ENCODE assay signal across 20 cellular contexts in the genomic region with DNA sequence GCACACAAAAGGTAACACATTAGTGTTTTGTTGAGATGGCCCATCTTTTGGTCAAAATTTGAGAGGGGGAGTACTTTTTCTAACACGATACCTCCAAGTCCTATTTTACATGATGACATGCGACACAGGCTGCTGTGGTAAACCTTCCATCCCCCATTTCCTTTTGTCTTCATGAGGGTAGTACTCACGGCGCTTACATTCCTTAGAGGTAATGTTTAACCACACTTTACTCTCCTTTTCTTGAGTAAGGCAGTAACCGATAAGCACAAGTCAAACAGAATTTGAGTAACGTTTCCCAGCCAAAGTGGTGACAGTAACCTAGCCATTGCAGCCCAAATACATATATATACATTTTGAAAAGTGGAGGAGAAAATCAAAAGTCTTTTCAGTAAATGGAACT. TPM values are rescaled to one million over a fixed set of nuclear protein-coding genes. Genes with fewer than 3 reads are reported as not detected.
A peak's percentile ranks its signal among the peaks of the same experiment; 100 is the strongest.
DNase-seq lines count a peak whose midpoint lies in the region; ATAC-seq, FAIRE-seq and TF ChIP-seq lines count a peak whose summit lies in the region.
"Had no signal": no experiment of that assay in that cellular context is flagged by ENCODE, and none has a peak within 500 bp of the region (broad histone marks: within the 10 kb centered on the region; RNA-seq: fewer than 3 reads in every experiment).

No MANE protein-coding gene starts in this region.

- no peak; a peak in 1 of 5 replicates for TF ChIP-seq EP300 in A549 (IDR thresholded peaks at IDR 0.05)
- TF ChIP-seq EP300 in H1 (IDR thresholded peaks at IDR 0.05; ENCODE audit: borderline replicate concordance in 1 of 2, low read depth in 2 of 2, low read length in 2 of 2) = no peak

- no peak overlapping the region for H3K4ac ChIP-seq in H1 (replicated peaks; ENCODE audit: insufficient read length, low read depth, low read length)
- H3K4ac ChIP-seq in mesenchymal stem cell (ENCODE audit: low read depth in 1 of 2, low read length in 2 of 2) = no peak overlapping the region

- H2AK5ac ChIP-seq in H1 (ENCODE audit: low read depth, low read length) = no peak overlapping the region
- no peak overlapping the region for H2AK5ac ChIP-seq in mesenchymal stem cell (ENCODE audit: low read length, severe bottlenecking)

- peak; percentile 100 for FAIRE-seq in A549 (lab: Jason Lieb, UNC)
- FAIRE-seq in H1 (lab: Jason Lieb, UNC) = no peak
- FAIRE-seq: K562 had no signal

- no peak for TF ChIP-seq CTCF in A549 (IDR thresholded peaks at IDR 0.05)
- TF ChIP-seq CTCF in H1 (IDR thresholded peaks at IDR 0.05; ENCODE audit: control extremely low read depth in 1 of 3, insufficient read depth in 1 of 3, low read depth in 1 of 3, low read length in 3 of 3) = no peak

- H2BK15ac ChIP-seq in H1 (ENCODE audit: low read length) (no peak overlapping the region), mesenchymal stem cell (ENCODE audit: low read depth, poor library complexity, severe bottlenecking) (no peak overlapping the region)

- no peak overlapping the region for H4K91ac ChIP-seq in H1 (replicated peaks; ENCODE audit: insufficient read length, low read length)
- no peak overlapping the region for H4K91ac ChIP-seq in mesenchymal stem cell (ENCODE audit: low read length)

- ATAC-seq in A549 (peak; percentile 92 to 94), GM19023 (IDR thresholded peaks at IDR 0.05; ENCODE audit: unreplicated experiment) (no peak), GM18517 (IDR thresholded peaks at IDR 0.05; ENCODE audit: unreplicated experiment) (no peak)
- ATAC-seq in activated CD8-positive, alpha-beta memory T cell treated with anti-CD3 and anti-CD28 coated beads, Interleukin-2, amount 10 ng/mL, durations not matched to agents 7 days and 5 days = no peak
- ATAC-seq: K562 had no signal

- H2AFZ ChIP-seq in H1 (ENCODE audit: low read length) (no peak overlapping the region), mesenchymal stem cell (ENCODE audit: low read depth, low read length) (no peak overlapping the region)
- H2AFZ ChIP-seq: PC-9 had no signal

- no peaks in the 10 kb centered on the region for H3K9me3 Mint-ChIP-seq in activated CD8-positive, alpha-beta memory T cell treated with anti-CD3 and anti-CD28 coated beads, Interleukin-2, amount 10 ng/mL, durations not matched to agents 7 days and 5 days (ENCODE audit: low read depth)
- H3K9me3 Mint-ChIP-seq: activated T-cell treated with anti-CD3 and anti-CD28 coated beads, Interleukin-2, amount 50 U/mL, for 72 hours; T-helper 1 cell treated with Interleukin-12 subunit alpha and Interleukin-12 subunit beta and Interleukin-4 antibody, amounts not matched to agents 30 μg/mL and 1 μg/mL, for 36 hours had no signal

- H3K79me2 ChIP-seq in H1 (ENCODE audit: control insufficient read depth in 1 of 2, insufficient read depth in 2 of 2, low read length in 2 of 2) = no peaks in the 10 kb centered on the region

- H4K8ac ChIP-seq in H1 (ENCODE audit: extremely low read depth, insufficient read depth, low read length) (no peak overlapping the region), mesenchymal stem cell (ENCODE audit: low read length) (no peak overlapping the region)

- TF ChIP-seq RAD21 in A549 (conservative IDR thresholded peaks at IDR 0.05 in 1 of 2, IDR thresholded peaks at IDR 0.05 in 1 of 2) = no peak
- no peak for TF ChIP-seq RAD21 in H1 (IDR thresholded peaks at IDR 0.05 in 1 of 2, conservative IDR thresholded peaks at IDR 0.05 in 1 of 2; ENCODE audit: low read depth in 2 of 2, low read length in 2 of 2)

- DNase-seq in A549 (ENCODE audit: low read depth in 1 of 2, low spot score in 1 of 2) (peak; percentile 75 to 89), H1 (ENCODE audit: low read depth in 1 of 2, low spot score in 2 of 2) (no peak), mesenchymal stem cell (peak; percentile 11), cerebellum (ENCODE audit: low spot score) (no peak)
- DNase-seq in Jurkat, Clone E6-1 (ENCODE audit: low read depth, low spot score) = peak; percentile 86
- no peak for DNase-seq in activated CD8-positive, alpha-beta memory T cell treated with anti-CD3 and anti-CD28 coated beads, Interleukin-2, amount 10 ng/mL, durations not matched to agents 7 days and 5 days
- DNase-seq: activated CD4-positive, alpha-beta T cell treated with anti-CD3 and anti-CD28 coated beads for 48 hours; activated T-cell treated with anti-CD3 and anti-CD28 coated beads, Interleukin-2, amount 50 U/mL, for 72 hours; anterior cingulate cortex; glutamatergic neuron; NCI-H1417 treated with DMSO at 0.1 percent for 48 hours; NCI-H510A; nucleus accumbens; PC-9; stimulated activated CD4-positive, alpha-beta T cell treated with anti-CD3 and anti-CD28 coated beads, Interleukin-12 subunit alpha, Interleukin-12 subunit beta, amount 100 ng/mL, for 4 hours had no signal

- peak overlapping the region; percentile 12; the same call in 1 of the 2 replicates for H2BK5ac ChIP-seq in H1 (ENCODE audit: low read depth, low read length)
- peak overlapping the region; percentile 97 for H2BK5ac ChIP-seq in mesenchymal stem cell (ENCODE audit: low read depth, low read length, poor library complexity, severe bottlenecking)

- no peaks in the 10 kb centered on the region for H3K27me3 Mint-ChIP-seq in activated CD8-positive, alpha-beta memory T cell treated with anti-CD3 and anti-CD28 coated beads, Interleukin-2, amount 10 ng/mL, durations not matched to agents 7 days and 5 days

- H3K4me3 ChIP-seq in A549 (peak overlapping the region; percentile 29; the same call in 2 of the 3 replicates), H1 (ENCODE audit: extremely low read depth in 1 of 4, insufficient read depth in 2 of 4, low read depth in 3 of 4, low read length in 4 of 4) (no peak overlapping the region), mesenchymal stem cell (ENCODE audit: insufficient read depth in 1 of 2, low read depth in 1 of 2, low read length in 2 of 2) (no peak overlapping the region)
- H3K4me3 ChIP-seq in Jurkat, Clone E6-1 (ENCODE audit: low read length) = peak overlapping the region; percentile 8; the same call in 1 of the 2 replicates
- H3K4me3 ChIP-seq: K562, PC-9, suprapubic skin had no signal

- peaks cover 15 to 56% (median 32%) of the 10 kb centered on the region in 4 experiments; a peak in 7 of 8 replicates for H3K36me3 ChIP-seq in H1 (ENCODE audit: control insufficient read depth in 2 of 4, insufficient read depth in 4 of 4, low read length in 3 of 4)
- peaks cover 25 to 95% of the 10 kb centered on the region in 2 experiments for H3K36me3 ChIP-seq in mesenchymal stem cell (ENCODE audit: control insufficient read depth in 1 of 2, insufficient read depth in 2 of 2, low read depth in 1 of 2, low read length in 2 of 2)

- peaks cover 7% of the 10 kb centered on the region for H3K4me1 Mint-ChIP-seq in activated CD8-positive, alpha-beta memory T cell treated with anti-CD3 and anti-CD28 coated beads, Interleukin-2, amount 10 ng/mL, durations not matched to agents 7 days and 5 days

- H3K4me2 ChIP-seq in A549 (peak overlapping the region; percentile 86), H1 (ENCODE audit: insufficient read depth in 1 of 2, low read depth in 2 of 2, low read length in 2 of 2) (no peak overlapping the region), mesenchymal stem cell (ENCODE audit: low read length, poor library complexity, severe bottlenecking) (peak overlapping the region; percentile 0)
- H3K4me2 ChIP-seq: PC-9 had no signal

- peaks cover 35% of the 10 kb centered on the region for H3K36me3 Mint-ChIP-seq in activated CD8-positive, alpha-beta memory T cell treated with anti-CD3 and anti-CD28 coated beads, Interleukin-2, amount 10 ng/mL, durations not matched to agents 7 days and 5 days

- no peak overlapping the region for H4K5ac ChIP-seq in H1 (ENCODE audit: insufficient read length, low read depth, low read length)

- no peak overlapping the region for H3K56ac ChIP-seq in H1 (replicated peaks; ENCODE audit: insufficient read length, low read depth, low read length)

- H3K23me2 ChIP-seq in H1 (ENCODE audit: low read depth, low read length) = no peaks in the 10 kb centered on the region

- H3K9me3 ChIP-seq in A549 (no peaks in the 10 kb centered on the region), H1 (ENCODE audit: insufficient read depth in 2 of 2, low read depth in 1 of 2, low read length in 1 of 2) (no peaks in the 10 kb centered on the region), mesenchymal stem cell (ENCODE audit: control insufficient read depth, low read length) (no peaks in the 10 kb centered on the region)
- H3K9me3 ChIP-seq: suprapubic skin had no signal

- no peak overlapping the region for H3K18ac ChIP-seq in H1 (ENCODE audit: extremely low read depth, low read length)
- H3K18ac ChIP-seq in mesenchymal stem cell (ENCODE audit: low read depth in 1 of 2, low read length in 2 of 2) = no peak overlapping the region

- H3K79me1 ChIP-seq in H1 (ENCODE audit: low read depth, low read length) (no peaks in the 10 kb centered on the region), mesenchymal stem cell (replicated peaks; ENCODE audit: low read length, poor library complexity, severe bottlenecking) (peaks cover 20% of the 10 kb centered on the region)

- H3K27ac Mint-ChIP-seq in activated CD8-positive, alpha-beta memory T cell treated with anti-CD3 and anti-CD28 coated beads, Interleukin-2, amount 10 ng/mL, durations not matched to agents 7 days and 5 days = no peak overlapping the region
- H3K27ac Mint-ChIP-seq: activated T-cell treated with anti-CD3 and anti-CD28 coated beads, Interleukin-2, amount 50 U/mL, for 72 hours; T-helper 1 cell treated with Interleukin-12 subunit alpha and Interleukin-12 subunit beta and Interleukin-4 antibody, amounts not matched to agents 30 μg/mL and 1 μg/mL, for 36 hours had no signal

- no peak overlapping the region for H3K14ac ChIP-seq in H1 (ENCODE audit: insufficient read length)
- H3K14ac ChIP-seq in mesenchymal stem cell (ENCODE audit: low read length in 2 of 2) = no peak overlapping the region

- H2BK12ac ChIP-seq in H1 (ENCODE audit: low read depth, low read length) (peak overlapping the region; percentile 69; the same call in 1 of the 2 replicates), mesenchymal stem cell (ENCODE audit: low read length in 2 of 2) (no peak overlapping the region)

- H4K20me1 ChIP-seq in H1 (replicated peaks in 1 of 2; ENCODE audit: control insufficient read depth in 1 of 2, insufficient read depth in 2 of 2, low read length in 2 of 2) = no peaks in the 10 kb centered on the region

- CTCF ChIA-PET in A549 (lab: Yijun Ruan, JAX) (no interaction called here), H1 (lab: Charles Lee; ENCODE audit: partially characterized antibody) (interaction anchor here (1.7 kb wide), 1 partner anchor 119 kb away, joined by 4 read pairs; no protein-coding TSS in a partner anchor)
- CTCF ChIA-PET in activated CD8-positive, alpha-beta memory T cell treated with anti-CD3 and anti-CD28 coated beads, Interleukin-2, amount 10 ng/mL, durations not matched to agents 7 days and 5 days (lab: Charles Lee) = no interaction called here

- H3K9ac ChIP-seq in H1 (replicated peaks in 1 of 4; ENCODE audit: extremely low read depth in 1 of 4, low read depth in 3 of 4, low read length in 3 of 4) (no peak overlapping the region), mesenchymal stem cell (ENCODE audit: low read length) (no peak overlapping the region)

- POLR2A ChIA-PET in A549 (lab: Yijun Ruan, JAX) = interaction anchor here (1.5 kb wide), 1 partner anchor 14 kb away, joined by 3 read pairs; no protein-coding TSS in a partner anchor
- POLR2A ChIA-PET in H1 (lab: Charles Lee; ENCODE audit: partially characterized antibody) = interaction anchor here (1.5 kb wide), 1 partner anchor 10 kb away, joined by 4 read pairs; no protein-coding TSS in a partner anchor

- no peak for TF ChIP-seq POLR2A in A549 (IDR thresholded peaks at IDR 0.05; ENCODE audit: low read length)
- no peak for TF ChIP-seq POLR2A in H1 (IDR thresholded peaks at IDR 0.05; ENCODE audit: control extremely low read depth in 1 of 2, low read depth in 2 of 2, low read length in 2 of 2)

- H3K4me3 Mint-ChIP-seq in activated CD8-positive, alpha-beta memory T cell treated with anti-CD3 and anti-CD28 coated beads, Interleukin-2, amount 10 ng/mL, durations not matched to agents 7 days and 5 days = no peak overlapping the region
- H3K4me3 Mint-ChIP-seq: activated T-cell treated with anti-CD3 and anti-CD28 coated beads, Interleukin-2, amount 50 U/mL, for 72 hours; T-helper 1 cell treated with Interleukin-12 subunit alpha and Interleukin-12 subunit beta and Interleukin-4 antibody, amounts not matched to agents 30 μg/mL and 1 μg/mL, for 36 hours had no signal

- H3K23ac ChIP-seq in H1 (ENCODE audit: insufficient read length) (no peak overlapping the region), mesenchymal stem cell (ENCODE audit: low read length in 2 of 2) (no peak overlapping the region)

- H2BK20ac ChIP-seq in H1 (ENCODE audit: low read length) = no peak overlapping the region

- H3K27me3 ChIP-seq in H1 (replicated peaks in 1 of 4; ENCODE audit: control insufficient read depth in 3 of 4, extremely low read depth in 1 of 4, insufficient read depth in 3 of 4, low read length in 3 of 4) (no peaks in the 10 kb centered on the region), mesenchymal stem cell (ENCODE audit: control insufficient read depth in 1 of 2, insufficient read depth in 1 of 2, low read length in 2 of 2) (no peaks in the 10 kb centered on the region)
- H3K27me3 ChIP-seq: suprapubic skin had no signal

- H2BK120ac ChIP-seq in H1 (replicated peaks; ENCODE audit: low read depth, low read length) = no peak overlapping the region
- no peak overlapping the region for H2BK120ac ChIP-seq in mesenchymal stem cell (ENCODE audit: low read depth, low read length)

- H3K27ac ChIP-seq in A549 (peak overlapping the region; percentile 90 to 98), H1 (ENCODE audit: low read depth, low read length) (no peak overlapping the region), mesenchymal stem cell (ENCODE audit: low read length, poor library complexity, severe bottlenecking) (peak overlapping the region; percentile 95)
- H3K27ac ChIP-seq: PC-9, suprapubic skin had no signal

- H3K4me1 ChIP-seq in A549 (peaks cover 30% of the 10 kb centered on the region), H1 (replicated peaks in 1 of 4; ENCODE audit: control insufficient read depth in 3 of 4, insufficient read depth in 4 of 4, low read length in 3 of 4) (no peaks in the 10 kb centered on the region), mesenchymal stem cell (ENCODE audit: control insufficient read depth, insufficient read depth, low read depth, low read length) (no peaks in the 10 kb centered on the region)
- H3K4me1 ChIP-seq: suprapubic skin had no signal

- WGBS in A549 (ENCODE audit: missing lambda C conversion rate) = 1% methylated on average over 6 of the region's 6 CpGs
- 92% methylated on average over 6 of the region's 6 CpGs; no CpG with 5 or more reads in 1 of the 2 experiments for WGBS in H1 (ENCODE audit: extremely low coverage in 1 of 2, insufficient coverage in 1 of 2, insufficient read length in 1 of 2, insufficient replicate concordance in 2 of 2, low coverage in 1 of 2, low lambda C conversion rate in 2 of 2, missing lambda C conversion rate in 1 of 2), 2 experiments
- WGBS in mesenchymal stem cell = 79% methylated on average over 4 of the region's 6 CpGs

RNA-seq across cellular contexts. Expression of a gene that starts 35.8 kb away (rescaled TPM):
- polyA plus RNA-seq in A549 (2011; rRNA removed) (0.80 and 0.93 TPM in 2 replicates), A549 (2017; fragmentation: RNase III; extraction: RNeasy Plus Mini Kit Qiagen cat#74134 plus additional on column Dnase treatment) (1.8 to 2.3 TPM (median 2.2 TPM) in 3 replicates), H1 (2011; rRNA removed) (3.1 and 4.8 TPM in 2 replicates)
- polyA plus RNA-seq in A549 (2012; cell fraction: cytosol; rRNA removed) = 0.67 and 1.1 TPM in 2 replicates
- polyA plus RNA-seq in A549 (2012; cell fraction: nucleus; rRNA removed) = 3.8 and 4.0 TPM in 2 replicates
- polyA minus RNA-seq in A549 (2011; rRNA and poly(A)+ RNA removed) = 1.0 and 1.4 TPM in 2 replicates
- polyA plus RNA-seq in Jurkat, Clone E6-1 (2012; ENCODE audit: insufficient read depth, insufficient read length) = 1.3 TPM
- total RNA-seq in H1 (2021; fragmentation: NEBNext Ultra II Directional; extraction: Animal tissue kit (Norgen Biotek cat#: 25700)) = 1.7 and 2.1 TPM in 2 replicates
- 3.3 TPM for polyA plus RNA-seq in H1 (2011; cell fraction: cytosol; rRNA removed)
- 7.3 TPM for polyA plus RNA-seq in H1 (2011; cell fraction: nucleus; rRNA removed)
- polyA plus RNA-seq in H1 (2012, experiment 1 of 2) = 1.8 to 2.8 TPM (median 2.2 TPM) in 4 replicates
- 1.2 TPM for polyA plus RNA-seq in H1 (2012, experiment 2 of 2)
- 1.1 TPM for polyA plus RNA-seq in H1 (2013, experiment 1 of 2)
- 0.98 TPM for polyA plus RNA-seq in H1 (2013, experiment 2 of 2)
- 3.1 and 3.5 TPM in 2 replicates for polyA minus RNA-seq in H1 (2011; rRNA and poly(A)+ RNA removed)
- 3.4 TPM for polyA minus RNA-seq in H1 (2011; cell fraction: cytosol; rRNA and poly(A)+ RNA removed)
- polyA minus RNA-seq in H1 (2011; cell fraction: nucleus; rRNA and poly(A)+ RNA removed) = 3.5 TPM
- polyA plus RNA-seq in mesenchymal stem cell (2013, experiment 1 of 2) = 0.26 TPM
- polyA plus RNA-seq in mesenchymal stem cell (2013, experiment 2 of 2) = 0.25 TPM
- total RNA-seq in activated CD8-positive, alpha-beta memory T cell treated with anti-CD3 and anti-CD28 coated beads, Interleukin-2, amount 10 ng/mL, durations not matched to agents 7 days and 5 days = under 1 TPM; 0.37 to 0.76 TPM
- total RNA-seq in cerebellum = 10.1 TPM

RNA-seq across cellular contexts. Expression of a gene that starts 48.3 kb away (rescaled TPM):
- polyA plus RNA-seq in A549 (2011; rRNA removed) = 15.2 and 21.5 TPM in 2 replicates
- polyA plus RNA-seq in A549 (2012; cell fraction: cytosol; rRNA removed) = 4.4 and 5.1 TPM in 2 replicates
- 5.5 and 11.7 TPM in 2 replicates for polyA plus RNA-seq in A549 (2012; cell fraction: nucleus; rRNA removed)
- 13.6 to 16.1 TPM (median 14.1 TPM) in 3 replicates for polyA plus RNA-seq in A549 (2017; fragmentation: RNase III; extraction: RNeasy Plus Mini Kit Qiagen cat#74134 plus additional on column Dnase treatment)
- 20.8 and 21.1 TPM in 2 replicates for polyA minus RNA-seq in A549 (2011; rRNA and poly(A)+ RNA removed)
- 10.6 TPM for polyA plus RNA-seq in Jurkat, Clone E6-1 (2012; ENCODE audit: insufficient read depth, insufficient read length)
- 27.1 and 29.2 TPM in 2 replicates for total RNA-seq in H1 (2021; fragmentation: NEBNext Ultra II Directional; extraction: Animal tissue kit (Norgen Biotek cat#: 25700))
- 4.2 and 5.0 TPM in 2 replicates for polyA plus RNA-seq in H1 (2011; rRNA removed)
- polyA plus RNA-seq in H1 (2011; cell fraction: cytosol; rRNA removed) = 5.2 TPM
- polyA plus RNA-seq in H1 (2011; cell fraction: nucleus; rRNA removed) = 9.0 TPM
- 13.1 to 22.2 TPM (median 14.8 TPM) in 4 replicates for polyA plus RNA-seq in H1 (2012, experiment 1 of 2)
- 1.4 TPM for polyA plus RNA-seq in H1 (2012, experiment 2 of 2)
- polyA plus RNA-seq in H1 (2013, experiment 1 of 2) = 11.6 TPM
- 14.2 TPM for polyA plus RNA-seq in H1 (2013, experiment 2 of 2)
- polyA minus RNA-seq in H1 (2011; rRNA and poly(A)+ RNA removed) = 7.3 and 12.7 TPM in 2 replicates
- 10.1 TPM for polyA minus RNA-seq in H1 (2011; cell fraction: cytosol; rRNA and poly(A)+ RNA removed)
- polyA minus RNA-seq in H1 (2011; cell fraction: nucleus; rRNA and poly(A)+ RNA removed) = 27.5 TPM
- 9.2 TPM for polyA plus RNA-seq in mesenchymal stem cell (2013, experiment 1 of 2)
- 9.4 TPM for polyA plus RNA-seq in mesenchymal stem cell (2013, experiment 2 of 2)
- 10 to 100 TPM; 16.5 to 18.0 TPM for total RNA-seq in activated CD8-positive, alpha-beta memory T cell treated with anti-CD3 and anti-CD28 coated beads, Interleukin-2, amount 10 ng/mL, durations not matched to agents 7 days and 5 days
- total RNA-seq in cerebellum = 31.8 TPM

RNA-seq across cellular contexts. Expression of a gene that starts 48.7 kb away (rescaled TPM):
- polyA plus RNA-seq in A549 (2011; rRNA removed) = 517 and 572 TPM in 2 replicates
- 876 and 1,178 TPM in 2 replicates for polyA plus RNA-seq in A549 (2012; cell fraction: cytosol; rRNA removed)
- 419 and 424 TPM in 2 replicates for polyA plus RNA-seq in A549 (2012; cell fraction: nucleus; rRNA removed)
- polyA plus RNA-seq in A549 (2017; fragmentation: RNase III; extraction: RNeasy Plus Mini Kit Qiagen cat#74134 plus additional on column Dnase treatment) = 621 to 751 TPM (median 643 TPM) in 3 replicates
- polyA minus RNA-seq in A549 (2011; rRNA and poly(A)+ RNA removed) = 43.1 and 59.7 TPM in 2 replicates
- polyA plus RNA-seq in Jurkat, Clone E6-1 (2012; ENCODE audit: insufficient read depth, insufficient read length) = 268 TPM
- 182 and 192 TPM in 2 replicates for total RNA-seq in H1 (2021; fragmentation: NEBNext Ultra II Directional; extraction: Animal tissue kit (Norgen Biotek cat#: 25700))
- 410 TPM in 2 replicates for polyA plus RNA-seq in H1 (2011; rRNA removed)
- polyA plus RNA-seq in H1 (2011; cell fraction: cytosol; rRNA removed) = 569 TPM
- polyA plus RNA-seq in H1 (2011; cell fraction: nucleus; rRNA removed) = 184 TPM
- 331 to 495 TPM (median 353 TPM) in 4 replicates for polyA plus RNA-seq in H1 (2012, experiment 1 of 2)
- 139 TPM for polyA plus RNA-seq in H1 (2012, experiment 2 of 2)
- polyA plus RNA-seq in H1 (2013, experiment 1 of 2) = 260 TPM
- polyA plus RNA-seq in H1 (2013, experiment 2 of 2) = 290 TPM
- polyA minus RNA-seq in H1 (2011; rRNA and poly(A)+ RNA removed) = 44.9 and 53.2 TPM in 2 replicates
- 87.0 TPM for polyA minus RNA-seq in H1 (2011; cell fraction: cytosol; rRNA and poly(A)+ RNA removed)
- polyA minus RNA-seq in H1 (2011; cell fraction: nucleus; rRNA and poly(A)+ RNA removed) = 34.3 TPM
- polyA plus RNA-seq in mesenchymal stem cell (2013, experiment 1 of 2) = 162 TPM
- 181 TPM for polyA plus RNA-seq in mesenchymal stem cell (2013, experiment 2 of 2)
- total RNA-seq in activated CD8-positive, alpha-beta memory T cell treated with anti-CD3 and anti-CD28 coated beads, Interleukin-2, amount 10 ng/mL, durations not matched to agents 7 days and 5 days = 10 to 100 TPM; 69.6 to 71.6 TPM
- 20.0 TPM for total RNA-seq in cerebellum

RNA-seq across cellular contexts. Expression of a gene that starts 59.2 kb away (rescaled TPM):
- 49.0 and 50.2 TPM in 2 replicates for polyA plus RNA-seq in A549 (2011; rRNA removed)
- polyA plus RNA-seq in A549 (2012; cell fraction: cytosol; rRNA removed) = 22.9 and 25.0 TPM in 2 replicates
- 6.4 and 11.0 TPM in 2 replicates for polyA plus RNA-seq in A549 (2012; cell fraction: nucleus; rRNA removed)
- polyA plus RNA-seq in A549 (2017; fragmentation: RNase III; extraction: RNeasy Plus Mini Kit Qiagen cat#74134 plus additional on column Dnase treatment) = 27.9 to 32.2 TPM (median 31.8 TPM) in 3 replicates
- polyA minus RNA-seq in A549 (2011; rRNA and poly(A)+ RNA removed) = 11.4 and 14.4 TPM in 2 replicates
- polyA plus RNA-seq in Jurkat, Clone E6-1 (2012; ENCODE audit: insufficient read depth, insufficient read length) = 52.7 TPM
- total RNA-seq in H1 (2021; fragmentation: NEBNext Ultra II Directional; extraction: Animal tissue kit (Norgen Biotek cat#: 25700)) = 11.0 and 12.3 TPM in 2 replicates
- 2.4 and 4.6 TPM in 2 replicates for polyA plus RNA-seq in H1 (2011; rRNA removed)
- polyA plus RNA-seq in H1 (2011; cell fraction: cytosol; rRNA removed) = 5.0 TPM
- polyA plus RNA-seq in H1 (2011; cell fraction: nucleus; rRNA removed) = 2.1 TPM
- 5.1 to 7.2 TPM (median 6.7 TPM) in 4 replicates for polyA plus RNA-seq in H1 (2012, experiment 1 of 2)
- polyA plus RNA-seq in H1 (2012, experiment 2 of 2) = 11.5 TPM
- polyA plus RNA-seq in H1 (2013, experiment 1 of 2) = 24.1 TPM
- polyA plus RNA-seq in H1 (2013, experiment 2 of 2) = 23.7 TPM
- 2.8 and 3.9 TPM in 2 replicates for polyA minus RNA-seq in H1 (2011; rRNA and poly(A)+ RNA removed)
- polyA minus RNA-seq in H1 (2011; cell fraction: cytosol; rRNA and poly(A)+ RNA removed) = 1.8 TPM
- polyA minus RNA-seq in H1 (2011; cell fraction: nucleus; rRNA and poly(A)+ RNA removed) = 9.7 TPM
- 58.4 TPM for polyA plus RNA-seq in mesenchymal stem cell (2013, experiment 1 of 2)
- 61.3 TPM for polyA plus RNA-seq in mesenchymal stem cell (2013, experiment 2 of 2)
- 10 to 100 TPM; 18.3 TPM for total RNA-seq in activated CD8-positive, alpha-beta memory T cell treated with anti-CD3 and anti-CD28 coated beads, Interleukin-2, amount 10 ng/mL, durations not matched to agents 7 days and 5 days
- total RNA-seq in cerebellum = 11.1 TPM

RNA-seq across cellular contexts. Expression of a gene that starts 59.4 kb away (rescaled TPM):
- 4.1 and 4.2 TPM in 2 replicates for polyA plus RNA-seq in A549 (2011; rRNA removed)
- 2.1 and 2.9 TPM in 2 replicates for polyA plus RNA-seq in A549 (2012; cell fraction: cytosol; rRNA removed)
- polyA plus RNA-seq in A549 (2012; cell fraction: nucleus; rRNA removed) = 1.6 and 2.0 TPM in 2 replicates
- polyA plus RNA-seq in A549 (2017; fragmentation: RNase III; extraction: RNeasy Plus Mini Kit Qiagen cat#74134 plus additional on column Dnase treatment) = 2.4 to 3.1 TPM (median 2.6 TPM) in 3 replicates
- 1.9 TPM in 2 replicates for polyA minus RNA-seq in A549 (2011; rRNA and poly(A)+ RNA removed)
- 4.3 TPM for polyA plus RNA-seq in Jurkat, Clone E6-1 (2012; ENCODE audit: insufficient read depth, insufficient read length)
- total RNA-seq in H1 (2021; fragmentation: NEBNext Ultra II Directional; extraction: Animal tissue kit (Norgen Biotek cat#: 25700)) = 1.6 and 2.8 TPM in 2 replicates
- polyA plus RNA-seq in H1 (2011; rRNA removed) = 2.1 and 2.6 TPM in 2 replicates
- 2.2 TPM for polyA plus RNA-seq in H1 (2011; cell fraction: cytosol; rRNA removed)
- polyA plus RNA-seq in H1 (2011; cell fraction: nucleus; rRNA removed) = 3.1 TPM
- 1.9 to 2.9 TPM (median 2.7 TPM) in 4 replicates for polyA plus RNA-seq in H1 (2012, experiment 1 of 2)
- polyA plus RNA-seq in H1 (2012, experiment 2 of 2) = 1.5 TPM
- polyA plus RNA-seq in H1 (2013, experiment 1 of 2) = 2.5 TPM
- polyA plus RNA-seq in H1 (2013, experiment 2 of 2) = 2.7 TPM
- polyA minus RNA-seq in H1 (2011; rRNA and poly(A)+ RNA removed) = 0.57 and 0.71 TPM in 2 replicates
- 3.0 TPM for polyA minus RNA-seq in H1 (2011; cell fraction: cytosol; rRNA and poly(A)+ RNA removed)
- 4.0 TPM for polyA minus RNA-seq in H1 (2011; cell fraction: nucleus; rRNA and poly(A)+ RNA removed)
- polyA plus RNA-seq in mesenchymal stem cell (2013, experiment 1 of 2) = 2.1 TPM
- polyA plus RNA-seq in mesenchymal stem cell (2013, experiment 2 of 2) = 1.9 TPM
- total RNA-seq in activated CD8-positive, alpha-beta memory T cell treated with anti-CD3 and anti-CD28 coated beads, Interleukin-2, amount 10 ng/mL, durations not matched to agents 7 days and 5 days = 1 to 10 TPM; 1.1 to 1.4 TPM
- total RNA-seq in cerebellum = 2.5 TPM

Comparison
In these comparisons a context has a peak if more than half of its experiments do, and no peak if none do; other contexts are left out.
1. ATAC-seq: peak in A549 (2 of 2); none in GM19023 (single experiment), activated CD8-positive, alpha-beta memory T cell treated with anti-CD3 and anti-CD28 coated beads, Interleukin-2, amount 10 ng/mL, durations not matched to agents 7 days and 5 days (single experiment) and GM18517 (single experiment).
2. DNase-seq: peak in A549 (2 of 2), Jurkat, Clone E6-1 (single experiment) and mesenchymal stem cell (single experiment); none in H1 (0 of 2), activated CD8-positive, alpha-beta memory T cell treated with anti-CD3 and anti-CD28 coated beads, Interleukin-2, amount 10 ng/mL, durations not matched to agents 7 days and 5 days (single experiment) and cerebellum (single experiment).
3. H3K4me2 ChIP-seq: peak in A549 (single experiment) and mesenchymal stem cell (single experiment); none in H1 (0 of 2).
4. H3K4me3 ChIP-seq: peak in A549 (single experiment) and Jurkat, Clone E6-1 (single experiment); none in H1 (0 of 4) and mesenchymal stem cell (0 of 2).